ENCODE assay signal across 28 cellular contexts in genomic region chr20:14937021-14937420, GRCh38.
"Had no signal": no experiment of that assay in that cellular context is flagged by ENCODE, and none has a peak within 500 bp of the region (broad histone marks: within the 10 kb centered on the region; RNA-seq: fewer than 3 reads in every experiment).

No MANE protein-coding gene starts in this region.

- H3K36me3 ChIP-seq: ascending aorta, esophagus squamous epithelium, gastroesophageal sphincter had no signal

- ATAC-seq: activated naive CD4-positive, alpha-beta T cell treated with anti-CD3 and anti-CD28 coated beads, Interleukin-2, amount 50 U/mL, for 72 hours; activated T-cell treated with anti-CD3 and anti-CD28 coated beads, Interleukin-2, amount 50 U/mL, for 72 hours; gastroesophageal sphincter; T-helper 17 cell; WTC11 had no signal

- FAIRE-seq: bronchial epithelial cell, colon, endometrium, endothelial cell of umbilical vein had no signal

- H3K27me3 ChIP-seq: ascending aorta, esophagus squamous epithelium, gastroesophageal sphincter had no signal

- H3K27ac ChIP-seq: ascending aorta, epithelial cell of prostate, esophagus squamous epithelium, gastroesophageal sphincter, VCaP had no signal

- H3K4me1 ChIP-seq: ascending aorta, esophagus squamous epithelium, gastroesophageal sphincter had no signal

- DNase-seq: activated CD4-positive, alpha-beta memory T cell treated with anti-CD3 and anti-CD28 coated beads, Interleukin-2, amount 10 ng/mL, durations not matched to agents 7 days and 5 days; activated CD4-positive, alpha-beta T cell treated with anti-CD3 and anti-CD28 coated beads for 1 hour; activated CD4-positive, alpha-beta T cell treated with anti-CD3 and anti-CD28 coated beads for 4 hours; activated CD4-positive, alpha-beta T cell treated with anti-CD3 and anti-CD28 coated beads, Interleukin-2, amount 10 ng/mL, durations not matched to agents 7 days and 5 days; activated CD4-positive, alpha-beta T cell treated with anti-CD3 and anti-CD28 coated beads, Interleukin-2, amount 50 U/mL, for 4 hours; activated CD8-positive, alpha-beta memory T cell treated with anti-CD3 and anti-CD28 coated beads, Interleukin-2, amount 50 U/mL, for 48 hours; activated gamma-delta T cell; activated naive CD4-positive, alpha-beta T cell; activated naive CD4-positive, alpha-beta T cell treated with anti-CD3 and anti-CD28 coated beads, Interleukin-2, amount 10 ng/mL, durations not matched to agents 7 days and 5 days; activated naive CD8-positive, alpha-beta T cell treated with anti-CD3 and anti-CD28 coated beads, Interleukin-2, amount 10 ng/mL, durations not matched to agents 7 days and 5 days; activated T-cell treated with anti-CD3 and anti-CD28 coated beads for 4 hours; activated T-cell treated with anti-CD3 and anti-CD28 coated beads, Interleukin-2, amount 50 U/mL, for 24 hours; activated T-cell treated with anti-CD3 and anti-CD28 coated beads, Interleukin-2, amount 50 U/mL, for 72 hours; effector CD8-positive, alpha-beta T cell; esophagus squamous epithelium; foreskin melanocyte; T-helper 1 cell; T-helper 17 cell had no signal

- H3K4me3 ChIP-seq: ascending aorta, esophagus squamous epithelium, gastroesophageal sphincter had no signal
